Comparison of ENCODE assay signal across 1 cellular context in genomic region chr1:26094677-26095383, GRCh38.
TF ChIP-seq lines count a peak whose summit lies in the region.

No MANE protein-coding gene starts in this region.

TF ChIP-seq in K562, 482 proteins besides CTCF, POLR2A, EP300 and RAD21 (continued from another document and continues in another):
- no peak for TF ChIP-seq TCF7 (IDR thresholded peaks at IDR 0.05; ENCODE audit: borderline replicate concordance)
- TF ChIP-seq KLF16 (IDR thresholded peaks at IDR 0.05): no peak
- peak; percentile 67; the same call in 1 of the 2 replicates for TF ChIP-seq BCOR (IDR thresholded peaks at IDR 0.05)
- TF ChIP-seq PURB (CRISPR knock-in tag; IDR thresholded peaks at IDR 0.05; ENCODE audit: low read depth): no peak
- TF ChIP-seq BACH1 (tag; IDR thresholded peaks at IDR 0.05): no peak
- TF ChIP-seq ZNF282 (CRISPR knock-in tag; IDR thresholded peaks at IDR 0.05): no peak
- TF ChIP-seq NCOA2 (IDR thresholded peaks at IDR 0.05; ENCODE audit: partially characterized antibody in 2 of 2): no peak
- TF ChIP-seq SPI1 (IDR thresholded peaks at IDR 0.05; ENCODE audit: borderline replicate concordance, low read depth, low read length): 0 out of 2 replicates have a peak, but pooled peaks have one; percentile 16
- peak; percentile 50 for TF ChIP-seq MYC (IDR thresholded peaks at IDR 0.05; ENCODE audit: low read depth, low read length)
- no peak for TF ChIP-seq MYC (CRISPR knock-in tag; IDR thresholded peaks at IDR 0.05; ENCODE audit: borderline replicate concordance, low read depth)
- TF ChIP-seq HIVEP1 (CRISPR knock-in tag; IDR thresholded peaks at IDR 0.05): no peak
- TF ChIP-seq UBTF (IDR thresholded peaks at IDR 0.05; ENCODE audit: borderline replicate concordance in 1 of 2, low read depth in 2 of 2, low read length in 2 of 2): peak in 1 of 2 experiments; percentile 56; a peak in 2 of 4 replicates
- TF ChIP-seq RBBP5 (IDR thresholded peaks at IDR 0.05; ENCODE audit: borderline replicate concordance, insufficient read depth, low read length, poor library complexity, severe bottlenecking): peak; percentile 41
- no peak for TF ChIP-seq SLC30A9 (CRISPR knock-in tag; IDR thresholded peaks at IDR 0.05)
- no peak for TF ChIP-seq ZC3H4 (CRISPR knock-in tag; IDR thresholded peaks at IDR 0.05; ENCODE audit: borderline replicate concordance)
- 0 out of 2 replicates have a peak, but pooled peaks have one; percentile 56 for TF ChIP-seq ZNF583 (CRISPR knock-in tag; IDR thresholded peaks at IDR 0.05)
- TF ChIP-seq EGR1 (conservative IDR thresholded peaks at IDR 0.05): no peak
- TF ChIP-seq ZNF174 (CRISPR knock-in tag; IDR thresholded peaks at IDR 0.05): no peak
- TF ChIP-seq SUPT5H (IDR thresholded peaks at IDR 0.05): no peak
- no peak for TF ChIP-seq CTCFL (IDR thresholded peaks at IDR 0.05; ENCODE audit: borderline replicate concordance, insufficient read depth, low read depth, low read length, poor library complexity, severe bottlenecking)
- no peak for TF ChIP-seq SFPQ (IDR thresholded peaks at IDR 0.05; ENCODE audit: low read depth, low read length)
- TF ChIP-seq FOS (IDR thresholded peaks at IDR 0.05; ENCODE audit: extremely low read depth, insufficient read length): no peak
- TF ChIP-seq ZNF232 (CRISPR knock-in tag; IDR thresholded peaks at IDR 0.05): no peak
- no peak for TF ChIP-seq NR2C1 (IDR thresholded peaks at IDR 0.05)
- TF ChIP-seq NR2C1 (tag; IDR thresholded peaks at IDR 0.05): no peak
- no peak for TF ChIP-seq ZBTB12 (CRISPR knock-in tag; IDR thresholded peaks at IDR 0.05)
- TF ChIP-seq ILF3 (IDR thresholded peaks at IDR 0.05; ENCODE audit: borderline replicate concordance): no peak
- TF ChIP-seq HNRNPLL (IDR thresholded peaks at IDR 0.05; ENCODE audit: low read depth, low read length, poor library complexity, severe bottlenecking): peak; percentile 45
- no peak for TF ChIP-seq POLR3A (IDR thresholded peaks at IDR 0.05; ENCODE audit: borderline replicate concordance, extremely low read depth, insufficient read depth, insufficient read length)
- no peak for TF ChIP-seq SRSF3 (IDR thresholded peaks at IDR 0.05; ENCODE audit: insufficient read depth, low read length)
- peak; percentile 37 to 61 for TF ChIP-seq E2F6 (IDR thresholded peaks at IDR 0.05; ENCODE audit: borderline replicate concordance in 1 of 2, extremely low read depth in 1 of 2, insufficient read depth in 1 of 2, insufficient read length in 1 of 2, low read depth in 1 of 2, low read length in 1 of 2, poor library complexity in 1 of 2, severe bottlenecking in 1 of 2)
- TF ChIP-seq ZNF140 (CRISPR knock-in tag; IDR thresholded peaks at IDR 0.05): no peak
- TF ChIP-seq ZBTB2 (IDR thresholded peaks at IDR 0.05): 0 out of 2 replicates have a peak, but pooled peaks have one; percentile 48
- TF ChIP-seq ZNF511 (CRISPR knock-in tag; IDR thresholded peaks at IDR 0.05): no peak
- peak; percentile 37; the same call in 1 of the 2 replicates for TF ChIP-seq ARID1B (IDR thresholded peaks at IDR 0.05)
- no peak for TF ChIP-seq ZFP1 (CRISPR knock-in tag; IDR thresholded peaks at IDR 0.05)
- TF ChIP-seq ZNF589 (CRISPR knock-in tag; IDR thresholded peaks at IDR 0.05; ENCODE audit: low read depth): 0 out of 2 replicates have a peak, but pooled peaks have one; percentile 26
- no peak for TF ChIP-seq PBX2 (CRISPR knock-in tag; IDR thresholded peaks at IDR 0.05; ENCODE audit: low read depth)
- no peak for TF ChIP-seq PBX2 (tag; conservative IDR thresholded peaks at IDR 0.05; ENCODE audit: low read depth)
- TF ChIP-seq NBN (IDR thresholded peaks at IDR 0.05; ENCODE audit: low read depth): peak; percentile 62
- peak; percentile 43; the same call in 1 of the 2 replicates for TF ChIP-seq HOXB6 (CRISPR knock-in tag; IDR thresholded peaks at IDR 0.05; ENCODE audit: borderline replicate concordance)
- no peak for TF ChIP-seq SRSF1 (IDR thresholded peaks at IDR 0.05; ENCODE audit: low read depth, low read length)
- peak; percentile 64; the same call in 1 of the 2 replicates for TF ChIP-seq TOE1 (IDR thresholded peaks at IDR 0.05; ENCODE audit: borderline replicate concordance)
- no peak for TF ChIP-seq TOE1 (CRISPR knock-in tag; IDR thresholded peaks at IDR 0.05; ENCODE audit: borderline replicate concordance, low read depth)
- TF ChIP-seq TRIM25 (IDR thresholded peaks at IDR 0.05; ENCODE audit: borderline replicate concordance): no peak
- TF ChIP-seq HMBOX1 (IDR thresholded peaks at IDR 0.05): no peak
- peak; percentile 79 for TF ChIP-seq SMAD4 (CRISPR knock-in tag; conservative IDR thresholded peaks at IDR 0.05)
- TF ChIP-seq MYNN (IDR thresholded peaks at IDR 0.05): no peak
- TF ChIP-seq MYNN (CRISPR knock-in tag; IDR thresholded peaks at IDR 0.05): no peak
- 0 out of 2 replicates have a peak, but pooled peaks have one; percentile 12 for TF ChIP-seq ERF (CRISPR knock-in tag; IDR thresholded peaks at IDR 0.05)
- peak; percentile 89 for TF ChIP-seq L3MBTL2 (IDR thresholded peaks at IDR 0.05)
- no peak for TF ChIP-seq LEF1 (IDR thresholded peaks at IDR 0.05)
- no peak for TF ChIP-seq ZEB2 (IDR thresholded peaks at IDR 0.05)
